ENCODE assay signal across 3 cellular contexts in the genomic region with DNA sequence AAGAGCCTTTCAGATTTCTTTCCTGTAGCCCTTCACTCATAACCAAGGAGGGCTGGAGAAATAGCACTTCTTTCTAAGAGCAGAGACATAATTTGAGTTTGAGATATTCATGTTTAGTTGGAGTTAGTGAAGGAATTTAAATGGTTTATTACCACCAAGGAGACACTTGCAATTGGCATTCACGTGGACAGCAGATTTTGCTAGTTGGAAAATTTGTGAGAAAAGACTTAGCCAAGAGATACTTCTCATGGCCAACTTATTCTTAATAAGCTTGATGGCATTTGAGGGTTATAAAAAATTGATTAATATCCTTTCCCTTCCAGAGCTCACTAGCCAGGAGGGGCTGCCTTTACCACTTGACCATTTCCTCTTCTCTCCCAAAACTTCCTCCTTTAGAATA.
"Had no signal": no experiment of that assay in that cellular context is flagged by ENCODE, and none has a peak within 500 bp of the region (broad histone marks: within the 10 kb centered on the region; RNA-seq: fewer than 3 reads in every experiment).

No MANE protein-coding gene starts in this region.

- DNase-seq: GDM1, GF-D8 had no signal

- H3K4me3 ChIP-seq: GM12878 had no signal

- ATAC-seq: GM12878 had no signal
